Comparison of ENCODE assay signal across 22 cellular contexts in genomic region chr19:5302396-5302795, GRCh38.
"Had no signal": no experiment of that assay in that cellular context is flagged by ENCODE, and none has a peak within 500 bp of the region (broad histone marks: within the 10 kb centered on the region; RNA-seq: fewer than 3 reads in every experiment).

No MANE protein-coding gene starts in this region.

- ATAC-seq: activated CD8-positive, alpha-beta memory T cell treated with anti-CD3 and anti-CD28 coated beads, Interleukin-2, amount 10 ng/mL, durations not matched to agents 7 days and 5 days; T-helper 17 cell had no signal

- DNase-seq: activated B cell treated with CpG ODN at 0.5 μM for 24 hours; activated CD4-positive, alpha-beta T cell treated with anti-CD3 and anti-CD28 coated beads for 1 hour; activated CD4-positive, alpha-beta T cell treated with anti-CD3 and anti-CD28 coated beads, Interleukin-2, amount 10 ng/mL, durations not matched to agents 24 days and 14 days; activated CD4-positive, alpha-beta T cell treated with anti-CD3 and anti-CD28 coated beads, Interleukin-2, amount 50 U/mL, for 48 hours; activated CD8-positive, alpha-beta memory T cell treated with anti-CD3 and anti-CD28 coated beads, Interleukin-2, amount 10 ng/mL, durations not matched to agents 7 days and 5 days; activated effector memory CD4-positive, alpha-beta T cell treated with Interleukin-2 at 50 U/mL for 16 hours; activated naive CD4-positive, alpha-beta T cell; activated T-cell treated with anti-CD3 and anti-CD28 coated beads, Interleukin-2, amount 50 U/mL, for 24 hours; aorta; KG1; NCI-H1092; NCI-H1417; NCI-H1930; NCI-H2107; NCI-H2227 treated with DMSO at 0.1 percent for 48 hours; NCI-H526; NCI-H774; NK-92 treated with Interleukin-12 subunit alpha and Interleukin-12 subunit beta, amount 100 ng/mL, for 24 hours; OCI-M1; SHP77; T-helper 17 cell; T-helper 9 cell had no signal
